Comparison of ENCODE assay signal across 8 cellular contexts in genomic region chr18:46334200-46334553, GRCh38.
DNase-seq lines count a peak whose midpoint lies in the region; ATAC-seq and TF ChIP-seq lines count a peak whose summit lies in the region.

No MANE protein-coding gene starts in this region.

- H3K4me3 Mint-ChIP-seq in activated CD8-positive, alpha-beta memory T cell treated with anti-CD3 and anti-CD28 coated beads, Interleukin-2, amount 10 ng/mL, durations not matched to agents 7 days and 5 days = peak overlapping the region; percentile 75
- peak overlapping the region; percentile 75 for H3K4me3 Mint-ChIP-seq in memory B cell

- peaks cover 88% of the 10 kb centered on the region for H3K27me3 Mint-ChIP-seq in activated CD8-positive, alpha-beta memory T cell treated with anti-CD3 and anti-CD28 coated beads, Interleukin-2, amount 10 ng/mL, durations not matched to agents 7 days and 5 days
- H3K27me3 Mint-ChIP-seq in memory B cell = peaks cover 31% of the 10 kb centered on the region

- CTCF ChIA-PET in activated CD8-positive, alpha-beta memory T cell treated with anti-CD3 and anti-CD28 coated beads, Interleukin-2, amount 10 ng/mL, durations not matched to agents 7 days and 5 days (lab: Charles Lee) = no interaction called here

- H3K4me3 ChIP-seq in astrocyte of the cerebellum (ENCODE audit: low read depth, low read length) (peak overlapping the region; percentile 52), tibial nerve (peak overlapping the region; percentile 18 to 62 (median 42))

- TF ChIP-seq EP300 in tibial nerve (IDR thresholded peaks at IDR 0.05) = no peak

- no peak overlapping the region for H3K27ac Mint-ChIP-seq in activated CD8-positive, alpha-beta memory T cell treated with anti-CD3 and anti-CD28 coated beads, Interleukin-2, amount 10 ng/mL, durations not matched to agents 7 days and 5 days
- H3K27ac Mint-ChIP-seq in memory B cell = no peak overlapping the region

- peaks cover 0 to 39% (median 8%) of the 10 kb centered on the region in 4 donors for H3K4me1 ChIP-seq in tibial nerve

- DNase-seq in activated CD8-positive, alpha-beta memory T cell treated with anti-CD3 and anti-CD28 coated beads, Interleukin-2, amount 10 ng/mL, durations not matched to agents 7 days and 5 days = no peak
- no peak for DNase-seq in activated CD8-positive, alpha-beta memory T cell treated with anti-CD3 and anti-CD28 coated beads, Interleukin-2, amount 50 U/mL, for 4 hours
- DNase-seq in astrocyte of the cerebellum (ENCODE audit: low read depth) = no peak
- no peak for DNase-seq in memory B cell (ENCODE audit: low spot score in 2 of 2)
- DNase-seq in tibial nerve (ENCODE audit: low spot score in 2 of 2) = no peak
- DNase-seq in amniotic stem cell (lab: John Stamatoyannopoulos, UW) = no peak
- DNase-seq in activated CD4-positive, alpha-beta T cell treated with anti-CD3 and anti-CD28 coated beads, Interleukin-2, amount 50 U/mL, for 1 hour = no peak

- no peak overlapping the region for H3K27ac ChIP-seq in tibial nerve

- no peaks in the 10 kb centered on the region for H3K9me3 Mint-ChIP-seq in activated CD8-positive, alpha-beta memory T cell treated with anti-CD3 and anti-CD28 coated beads, Interleukin-2, amount 10 ng/mL, durations not matched to agents 7 days and 5 days (ENCODE audit: low read depth)
- H3K9me3 Mint-ChIP-seq in memory B cell = no peaks in the 10 kb centered on the region

- TF ChIP-seq CTCF in astrocyte of the cerebellum (IDR thresholded peaks at IDR 0.05; ENCODE audit: low read depth, low read length, missing control alignments) = no peak
- TF ChIP-seq CTCF in tibial nerve (IDR thresholded peaks at IDR 0.05) = no peak

- TF ChIP-seq POLR2A in tibial nerve (IDR thresholded peaks at IDR 0.05) = no peak

- H3K4me1 Mint-ChIP-seq in activated CD8-positive, alpha-beta memory T cell treated with anti-CD3 and anti-CD28 coated beads, Interleukin-2, amount 10 ng/mL, durations not matched to agents 7 days and 5 days = peaks cover 37% of the 10 kb centered on the region
- peaks cover 21% of the 10 kb centered on the region for H3K4me1 Mint-ChIP-seq in memory B cell

- peak; percentile 43 for ATAC-seq in activated CD8-positive, alpha-beta memory T cell treated with anti-CD3 and anti-CD28 coated beads, Interleukin-2, amount 10 ng/mL, durations not matched to agents 7 days and 5 days
- ATAC-seq in memory B cell (ENCODE audit: low read depth) (no peak), GM21786 (IDR thresholded peaks at IDR 0.05; ENCODE audit: unreplicated experiment) (no peak)

- peaks cover 0 to 20% of the 10 kb centered on the region in 2 donors for H3K27me3 ChIP-seq in tibial nerve

- H3K36me3 ChIP-seq in tibial nerve = no peaks in the 10 kb centered on the region

- no peaks in the 10 kb centered on the region for H3K36me3 Mint-ChIP-seq in activated CD8-positive, alpha-beta memory T cell treated with anti-CD3 and anti-CD28 coated beads, Interleukin-2, amount 10 ng/mL, durations not matched to agents 7 days and 5 days
- H3K36me3 Mint-ChIP-seq in memory B cell = no peaks in the 10 kb centered on the region

- H3K9me3 ChIP-seq in tibial nerve = no peaks in the 10 kb centered on the region

- in situ Hi-C loops in astrocyte of the cerebellum (cut with HindIII; ENCODE audit: low sequenced_read_pairs) = no loop called here

- WGBS in tibial nerve, 2 donors = 0 to 1% methylated on average over 2 to 14 of the region's 45 CpGs
